ENCODE assay signal across 18 cellular contexts in the genomic region with DNA sequence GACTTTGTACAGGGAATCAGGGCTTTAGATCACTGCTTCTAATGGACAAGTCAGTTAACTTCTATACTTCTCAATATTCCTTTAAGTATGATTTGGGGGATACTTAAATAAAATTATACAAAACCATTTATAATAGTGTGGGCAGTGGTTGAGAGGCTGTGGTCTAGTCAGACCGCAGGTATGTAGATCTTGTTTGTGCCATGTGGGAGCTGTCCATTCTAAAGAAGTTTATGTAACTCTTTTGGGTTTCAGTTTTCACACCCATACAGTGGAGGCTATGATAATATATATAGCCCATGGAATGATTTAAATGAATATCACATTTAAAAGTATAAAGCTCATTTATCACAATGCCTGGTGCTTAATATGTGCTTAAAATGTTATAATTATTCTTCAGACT.
DNase-seq lines count a peak whose midpoint lies in the region; ATAC-seq, FAIRE-seq and TF ChIP-seq lines count a peak whose summit lies in the region.
"Had no signal": no experiment of that assay in that cellular context is flagged by ENCODE, and none has a peak within 500 bp of the region (broad histone marks: within the 10 kb centered on the region; RNA-seq: fewer than 3 reads in every experiment).

No MANE protein-coding gene starts in this region.

- no peak overlapping the region for H3K4me3 ChIP-seq in MM.1S (ENCODE audit: low read length)
- H3K4me3 ChIP-seq: GM12878, GM23338, HAP-1 had no signal

- no peak for FAIRE-seq in urothelium cell line (lab: Jason Lieb, UNC)
- FAIRE-seq: GM12878, GM19239, H54 had no signal

- H3K9me3 Mint-ChIP-seq in glutamatergic neuron (ENCODE audit: unreplicated experiment), result no peaks in the 10 kb centered on the region
- H3K9me3 Mint-ChIP-seq: GM23338 had no signal

- no peak for ATAC-seq in HG03378 (IDR thresholded peaks at IDR 0.05; ENCODE audit: unreplicated experiment)
- ATAC-seq: CD8-positive, alpha-beta T cell; GM12878; GM23338 had no signal

- no peaks in the 10 kb centered on the region for H3K27me3 Mint-ChIP-seq in glutamatergic neuron (ENCODE audit: unreplicated experiment)

- H3K27me3 ChIP-seq in MM.1S (replicated peaks; ENCODE audit: insufficient read depth, low read length), result peaks cover 14% of the 10 kb centered on the region

- H3K4me2 ChIP-seq in MM.1S (ENCODE audit: low read depth, low read length), result no peak overlapping the region
- H3K4me2 ChIP-seq: GM23338 had no signal

- no peaks in the 10 kb centered on the region for H3K9me3 ChIP-seq in MM.1S (replicated peaks; ENCODE audit: insufficient read depth, low read length)
- H3K9me3 ChIP-seq: Caco-2, HAP-1 had no signal

- peak; percentile 70 for DNase-seq in MM.1S
- peak; percentile 33 for DNase-seq in OCI-M1 (lab: John Stamatoyannopoulos, UW)
- DNase-seq in urothelium cell line (ENCODE audit: low spot score), result peak; percentile 12
- DNase-seq in glutamatergic neuron, result no peak
- DNase-seq in NCI-H748 treated with DMSO at 0.1 percent for 48 hours (lab: John Stamatoyannopoulos, UW), result no peak
- DNase-seq: C1 segment of cervical spinal cord; Caco-2; CD8-positive, alpha-beta T cell; DMS153; DND-41; GDM1; HFFc6 had no signal

- H3K79me2 ChIP-seq in MM.1S (ENCODE audit: low read length), result no peaks in the 10 kb centered on the region

- TF ChIP-seq CTCF in MM.1S (IDR thresholded peaks at IDR 0.05; ENCODE audit: low read length) (no peak), glutamatergic neuron (IDR thresholded peaks at IDR 0.05; ENCODE audit: partially characterized antibody, unreplicated experiment) (no peak)

- no peak overlapping the region for H3K27ac ChIP-seq in MM.1S (ENCODE audit: low read length)

- no peak overlapping the region for H3K4me3 Mint-ChIP-seq in glutamatergic neuron (ENCODE audit: unreplicated experiment)
- H3K4me3 Mint-ChIP-seq: CD8-positive, alpha-beta T cell; GM23338; HFFc6 had no signal

- no peaks in the 10 kb centered on the region for H3K9me2 ChIP-seq in MM.1S (replicated peaks; ENCODE audit: insufficient read depth, low read length)

- no peak overlapping the region for H3K27ac Mint-ChIP-seq in glutamatergic neuron (ENCODE audit: unreplicated experiment)
- H3K27ac Mint-ChIP-seq: CD8-positive, alpha-beta T cell; GM23338; HFFc6 had no signal

- no peak overlapping the region for H2AFZ ChIP-seq in MM.1S (ENCODE audit: low read length)
- H2AFZ ChIP-seq: GM23338 had no signal

- H4K20me1 ChIP-seq in MM.1S (ENCODE audit: insufficient read depth, low read length), result no peaks in the 10 kb centered on the region

- no peaks in the 10 kb centered on the region for H3K36me3 Mint-ChIP-seq in glutamatergic neuron (ENCODE audit: unreplicated experiment)
- H3K36me3 Mint-ChIP-seq: CD8-positive, alpha-beta T cell had no signal

- H3F3A ChIP-seq in MM.1S (ENCODE audit: insufficient read depth, low read length), result no peaks in the 10 kb centered on the region

- H3K36me3 ChIP-seq in MM.1S (replicated peaks; ENCODE audit: insufficient read depth, low read length), result no peaks in the 10 kb centered on the region
- H3K36me3 ChIP-seq: HAP-1 had no signal

- H3K9ac ChIP-seq in MM.1S (ENCODE audit: low read length), result no peak overlapping the region

- no peaks in the 10 kb centered on the region for H3K4me1 Mint-ChIP-seq in glutamatergic neuron (ENCODE audit: low read depth, unreplicated experiment)

- peaks cover 10% of the 10 kb centered on the region for H3K4me1 ChIP-seq in MM.1S (ENCODE audit: low read length)
- H3K4me1 ChIP-seq: Caco-2, HAP-1 had no signal

Comparison
In these comparisons a context has a peak if more than half of its experiments do, and no peak if none do; other contexts are left out.
1. DNase-seq: peak in MM.1S (single experiment), OCI-M1 (single experiment) and urothelium cell line (single experiment); none in glutamatergic neuron (single experiment) and NCI-H748 treated with DMSO at 0.1 percent for 48 hours (single experiment).